Comparison of ENCODE assay signal across 29 cellular contexts in genomic region chr6:164010446-164011071, GRCh38.
DNase-seq lines count a peak whose midpoint lies in the region; ATAC-seq and TF ChIP-seq lines count a peak whose summit lies in the region.
"Had no signal": no experiment of that assay in that cellular context is flagged by ENCODE, and none has a peak within 500 bp of the region (broad histone marks: within the 10 kb centered on the region; RNA-seq: fewer than 3 reads in every experiment).

No MANE protein-coding gene starts in this region.

- DNase-seq in Right ventricle myocardium inferior (ENCODE audit: missing footprints): no peak
- DNase-seq in right atrium auricular region (ENCODE audit: low spot score): no peak
- DNase-seq in heart right ventricle: peak in 1 of 2 donors; percentile 13
- peak; percentile 26 for DNase-seq in neural progenitor cell (ENCODE audit: low spot score)
- peak; percentile 36 for DNase-seq in testis
- no peak for DNase-seq in activated CD4-positive, alpha-beta T cell treated with anti-CD3 and anti-CD28 coated beads, Interleukin-2, amount 50 U/mL, for 4 hours
- no peak for DNase-seq in foreskin fibroblast
- DNase-seq: activated CD4-positive, alpha-beta T cell treated with anti-CD3 and anti-CD28 coated beads for 1 hour; activated naive CD4-positive, alpha-beta T cell treated with anti-CD3 and anti-CD28 coated beads, Interleukin-2, amount 10 ng/mL, durations not matched to agents 7 days and 5 days; aorta; Caco-2; cerebellar nuclear complex; DND-41; effector CD4-positive, alpha-beta T cell; HFFc6; mucosa of descending colon; NCI-H1436 treated with DMSO at 0.1 percent for 48 hours; NCI-H69; retina; SHP77 had no signal

- H3K27me3 Mint-ChIP-seq in neural progenitor cell (ENCODE audit: insufficient read depth, low read depth): peaks cover 7% of the 10 kb centered on the region
- H3K27me3 Mint-ChIP-seq: activated naive CD4-positive, alpha-beta T cell treated with anti-CD3 and anti-CD28 coated beads, Interleukin-2, amount 10 ng/mL, durations not matched to agents 7 days and 5 days; B cell had no signal

- H3K27ac ChIP-seq in right atrium auricular region (peak overlapping the region in 1 of 2 donors; percentile 22), heart right ventricle (peak overlapping the region in 4 of 10 donors; percentile 28 to 66 (median 43)), neural progenitor cell (no peak overlapping the region), testis (no peak overlapping the region)
- H3K27ac ChIP-seq: 22Rv1, KMS-11, neutrophil had no signal

- H3K4me1 ChIP-seq in right atrium auricular region (peaks cover 0 to 12% of the 10 kb centered on the region in 2 donors), heart right ventricle (peaks cover 0 to 19% (median 12%) of the 10 kb centered on the region in 9 donors), neural progenitor cell (peaks cover 33% of the 10 kb centered on the region), testis (no peaks in the 10 kb centered on the region)
- H3K4me1 ChIP-seq: Caco-2 had no signal

- H3K4me2 ChIP-seq in neural progenitor cell: no peak overlapping the region
- H3K4me2 ChIP-seq: KMS-11 had no signal

- H3K36me3 ChIP-seq in right atrium auricular region (no peaks in the 10 kb centered on the region), heart right ventricle (no peaks in the 10 kb centered on the region), neural progenitor cell (no peaks in the 10 kb centered on the region), testis (ENCODE audit: low read depth, missing control alignments) (no peaks in the 10 kb centered on the region)
- H3K36me3 ChIP-seq: neutrophil, tibial nerve had no signal

- H3K9me3 ChIP-seq in right atrium auricular region (no peaks in the 10 kb centered on the region), heart right ventricle (no peaks in the 10 kb centered on the region), neural progenitor cell (ENCODE audit: low read depth) (no peaks in the 10 kb centered on the region), testis (no peaks in the 10 kb centered on the region)
- H3K9me3 ChIP-seq: Caco-2, neutrophil, tibial nerve had no signal

- peaks cover 2% of the 10 kb centered on the region for H3K36me3 Mint-ChIP-seq in neural progenitor cell
- H3K36me3 Mint-ChIP-seq: activated naive CD4-positive, alpha-beta T cell treated with anti-CD3 and anti-CD28 coated beads, Interleukin-2, amount 10 ng/mL, durations not matched to agents 7 days and 5 days had no signal

- H3K27ac Mint-ChIP-seq in neural progenitor cell: no peak overlapping the region
- H3K27ac Mint-ChIP-seq: activated naive CD4-positive, alpha-beta T cell treated with anti-CD3 and anti-CD28 coated beads, Interleukin-2, amount 10 ng/mL, durations not matched to agents 7 days and 5 days; B cell; HFFc6; stimulated activated naive CD8-positive, alpha-beta T cell treated with anti-CD3 and anti-CD28 coated beads, Interleukin-15, Interleukin-2, amounts not matched to agents 100 ng/mL and 50 ng/mL, for 24 hours had no signal

- H3F3A ChIP-seq in neural progenitor cell (ENCODE audit: low read depth): peaks cover 22% of the 10 kb centered on the region

- peaks cover 44% of the 10 kb centered on the region for H3K4me1 Mint-ChIP-seq in neural progenitor cell
- H3K4me1 Mint-ChIP-seq: activated naive CD4-positive, alpha-beta T cell treated with anti-CD3 and anti-CD28 coated beads, Interleukin-2, amount 10 ng/mL, durations not matched to agents 7 days and 5 days; B cell had no signal

- peaks cover 14% of the 10 kb centered on the region for H3K9me3 Mint-ChIP-seq in neural progenitor cell
- H3K9me3 Mint-ChIP-seq: activated naive CD4-positive, alpha-beta T cell treated with anti-CD3 and anti-CD28 coated beads, Interleukin-2, amount 10 ng/mL, durations not matched to agents 7 days and 5 days; stimulated activated naive CD8-positive, alpha-beta T cell treated with anti-CD3 and anti-CD28 coated beads, Interleukin-15, Interleukin-2, amounts not matched to agents 100 ng/mL and 50 ng/mL, for 24 hours had no signal

- no peak overlapping the region for H3K4me3 Mint-ChIP-seq in neural progenitor cell
- H3K4me3 Mint-ChIP-seq: activated naive CD4-positive, alpha-beta T cell treated with anti-CD3 and anti-CD28 coated beads, Interleukin-2, amount 10 ng/mL, durations not matched to agents 7 days and 5 days; B cell; HFFc6; stimulated activated naive CD8-positive, alpha-beta T cell treated with anti-CD3 and anti-CD28 coated beads, Interleukin-15, Interleukin-2, amounts not matched to agents 100 ng/mL and 50 ng/mL, for 24 hours had no signal

- no peak overlapping the region for H3K4me3 ChIP-seq in right atrium auricular region
- H3K4me3 ChIP-seq in heart right ventricle: no peak overlapping the region
- H3K4me3 ChIP-seq in neural progenitor cell: no peak overlapping the region
- no peak overlapping the region for H3K4me3 ChIP-seq in testis
- H3K4me3 ChIP-seq in foreskin fibroblast (ENCODE audit: low read depth in 1 of 2, low read length in 2 of 2): no peak overlapping the region
- H3K4me3 ChIP-seq: mucosa of descending colon, tibial nerve had no signal

- H2AFZ ChIP-seq in neural progenitor cell (replicated peaks): peak overlapping the region; percentile 81

- H3K79me2 ChIP-seq in neural progenitor cell (ENCODE audit: low read depth): no peaks in the 10 kb centered on the region

- peak; percentile 71 for ATAC-seq in Right ventricle myocardium inferior
- peak; percentile 58 to 83 (median 73) for ATAC-seq in heart right ventricle
- ATAC-seq in HG03196 (IDR thresholded peaks at IDR 0.05; ENCODE audit: unreplicated experiment): no peak
- ATAC-seq: esophagus mucosa, left lobe of liver, mucosa of descending colon had no signal

- no peaks in the 10 kb centered on the region for H4K20me1 ChIP-seq in neural progenitor cell (ENCODE audit: low read depth)

- H3K27me3 ChIP-seq in right atrium auricular region: no peaks in the 10 kb centered on the region
- H3K27me3 ChIP-seq in heart right ventricle: no peaks in the 10 kb centered on the region
- H3K27me3 ChIP-seq in neural progenitor cell: no peaks in the 10 kb centered on the region
- no peaks in the 10 kb centered on the region for H3K27me3 ChIP-seq in testis
- H3K27me3 ChIP-seq: neutrophil, tibial nerve had no signal

- no peak overlapping the region for H3K9ac ChIP-seq in neural progenitor cell
- H3K9ac ChIP-seq: KMS-11 had no signal

- WGBS in heart right ventricle, 2 donors: 26 to 39% methylated on average over 6 of the region's 6 CpGs
- WGBS in testis, 2 donors: 41 to 59% methylated on average over 6 of the region's 6 CpGs

- no peak for TF ChIP-seq POLR2A in testis (IDR thresholded peaks at IDR 0.05)

- TF ChIP-seq CTCF in right atrium auricular region (IDR thresholded peaks at IDR 0.05): no peak
- TF ChIP-seq CTCF in heart right ventricle (IDR thresholded peaks at IDR 0.05): no peak
- TF ChIP-seq CTCF in neural progenitor cell (IDR thresholded peaks at IDR 0.05): no peak
- TF ChIP-seq CTCF in testis (IDR thresholded peaks at IDR 0.05): no peak
- no peak for TF ChIP-seq CTCF in foreskin fibroblast (IDR thresholded peaks at IDR 0.05; ENCODE audit: low read depth, low read length)

- intact Hi-C loops in Right ventricle myocardium inferior (cut with DNase I): no loop called here
- intact Hi-C loops in heart right ventricle (cut with DNase I): no loop called here
- intact Hi-C loops in testis (cut with DNase I; ENCODE audit: low total_unique reads): no loop called here

Comparison
In these comparisons a context has a peak if more than half of its experiments do, and no peak if none do; other contexts are left out.
1. DNase-seq: peak in neural progenitor cell (single experiment) and testis (single experiment); none in Right ventricle myocardium inferior (single experiment), right atrium auricular region (single experiment), activated CD4-positive, alpha-beta T cell treated with anti-CD3 and anti-CD28 coated beads, Interleukin-2, amount 50 U/mL, for 4 hours (0 of 2) and foreskin fibroblast (0 of 2).